Comparison of ENCODE assay signal across 15 cellular contexts in genomic region chr13:48184260-48184659, GRCh38. TPM values are rescaled to one million over a fixed set of nuclear protein-coding genes. Genes with fewer than 3 reads are reported as not detected.
DNase-seq lines count a peak whose midpoint lies in the region; ATAC-seq and TF ChIP-seq lines count a peak whose summit lies in the region.
"Had no signal": no experiment of that assay in that cellular context is flagged by ENCODE, and none has a peak within 500 bp of the region (broad histone marks: within the 10 kb centered on the region; RNA-seq: fewer than 3 reads in every experiment).

No MANE protein-coding gene starts in this region.

- in situ Hi-C loops in GM13976 (cut with MboI; ENCODE audit: low sequenced_read_pairs, unreplicated experiment) = no loop called here

- intact Hi-C loops in activated B cell treated with CpG ODN at 0.5 μM for 24 hours (cut with micrococcal nuclease) = loop anchor here (1.0 to 2.0 kb wide), 3 partner anchors 10 to 57 kb away; partner anchors contain the start of gene ITM2B

- peaks cover 66% of the 10 kb centered on the region for H3K4me1 Mint-ChIP-seq in activated B cell treated with CpG ODN at 0.5 μM for 24 hours

- POLR2A ChIA-PET in activated B cell treated with CpG ODN at 0.5 μM for 24 hours (lab: Charles Lee) = interaction anchor here (1.0 to 2.2 kb wide), 3 partner anchors 10 to 51 kb away, joined by 3 to 8 read pairs (median 8); partner anchors contain the start of gene ITM2B

- CTCF ChIA-PET in activated B cell treated with CpG ODN at 0.5 μM for 24 hours (lab: Charles Lee) = interaction anchor here (0.7 to 1.0 kb wide), 4 partner anchors 10 to 150 kb away, joined by 3 read pairs; no protein-coding TSS in a partner anchor

- no peaks in the 10 kb centered on the region for H3K9me3 Mint-ChIP-seq in activated B cell treated with CpG ODN at 0.5 μM for 24 hours
- H3K9me3 Mint-ChIP-seq: T-helper 2 cell treated with Interferon-gamma antibody and Interleukin-4, amounts not matched to agents 5 μg/mL and 100 μg/mL, for 36 hours had no signal

- peak overlapping the region; percentile 21 for H3K4me3 Mint-ChIP-seq in activated B cell treated with CpG ODN at 0.5 μM for 24 hours
- H3K4me3 Mint-ChIP-seq: T-helper 2 cell treated with Interferon-gamma antibody and Interleukin-4, amounts not matched to agents 5 μg/mL and 100 μg/mL, for 36 hours had no signal

- TF ChIP-seq CTCF in GM13976 (IDR thresholded peaks at IDR 0.05; ENCODE audit: borderline replicate concordance, control extremely low read depth, extremely low read depth, insufficient read depth, missing control alignments) (no peak), activated B cell treated with CpG ODN at 0.5 μM for 24 hours (IDR thresholded peaks at IDR 0.05) (no peak)

- DNase-seq in GM13976 (ENCODE audit: low spot score) (peak; percentile 16), activated B cell treated with CpG ODN at 0.5 μM for 24 hours (no peak), pons (ENCODE audit: low spot score) (peak; percentile 37)
- DNase-seq: activated CD4-positive, alpha-beta T cell treated with anti-CD3 and anti-CD28 coated beads, Interleukin-2, amount 50 U/mL, for 4 hours; COR-L47; IMR-90; mammary epithelial cell; NCI-H1105 treated with DMSO at 0.1 percent for 48 hours had no signal

- H3K27me3 Mint-ChIP-seq in activated B cell treated with CpG ODN at 0.5 μM for 24 hours = no peaks in the 10 kb centered on the region

- peak overlapping the region; percentile 61 for H3K27ac Mint-ChIP-seq in activated B cell treated with CpG ODN at 0.5 μM for 24 hours
- H3K27ac Mint-ChIP-seq: T-helper 2 cell treated with Interferon-gamma antibody and Interleukin-4, amounts not matched to agents 5 μg/mL and 100 μg/mL, for 36 hours had no signal

- no peaks in the 10 kb centered on the region for H3K36me3 Mint-ChIP-seq in activated B cell treated with CpG ODN at 0.5 μM for 24 hours (ENCODE audit: low read depth)

- ATAC-seq in GM19463 (IDR thresholded peaks at IDR 0.05; ENCODE audit: unreplicated experiment) (peak; percentile 53), activated B cell treated with CpG ODN at 0.5 μM for 24 hours (ENCODE audit: low read depth) (no peak), HG02938 (IDR thresholded peaks at IDR 0.05; ENCODE audit: unreplicated experiment) (no peak), SK-N-SH treated with all-trans-retinoic acid at 6 μM for 48 hours (no peak), HG03135 (IDR thresholded peaks at IDR 0.05; ENCODE audit: unreplicated experiment) (no peak), HG03521 (IDR thresholded peaks at IDR 0.05; ENCODE audit: unreplicated experiment) (no peak)
- ATAC-seq: HCT116 had no signal

TF ChIP-seq in SK-N-SH treated with all-trans-retinoic acid at 6 μM for 48 hours, 23 proteins besides CTCF, POLR2A, EP300 and RAD21:
- no peak for TF ChIP-seq SNAI2 (CRISPR knock-in tag; IDR thresholded peaks at IDR 0.05)
- no peak for TF ChIP-seq ESRRG (CRISPR knock-in tag; IDR thresholded peaks at IDR 0.05)
- TF ChIP-seq ARNTL (CRISPR knock-in tag; IDR thresholded peaks at IDR 0.05; ENCODE audit: borderline replicate concordance, low read depth) = no peak
- TF ChIP-seq TOX (CRISPR knock-in tag; IDR thresholded peaks at IDR 0.05; ENCODE audit: borderline replicate concordance) = no peak
- TF ChIP-seq CREB5 (CRISPR knock-in tag; IDR thresholded peaks at IDR 0.05; ENCODE audit: low read depth) = no peak
- no peak for TF ChIP-seq ZNF70 (CRISPR knock-in tag; IDR thresholded peaks at IDR 0.05)
- TF ChIP-seq GLIS3 (CRISPR knock-in tag; IDR thresholded peaks at IDR 0.05) = no peak
- TF ChIP-seq ZFP3 (CRISPR knock-in tag; IDR thresholded peaks at IDR 0.05) = no peak
- no peak for TF ChIP-seq PPARA (CRISPR knock-in tag; IDR thresholded peaks at IDR 0.05; ENCODE audit: borderline replicate concordance)
- TF ChIP-seq OSR1 (CRISPR knock-in tag; IDR thresholded peaks at IDR 0.05) = no peak
- TF ChIP-seq ZFP30 (CRISPR knock-in tag; IDR thresholded peaks at IDR 0.05) = no peak
- no peak for TF ChIP-seq POU6F1 (CRISPR knock-in tag; IDR thresholded peaks at IDR 0.05; ENCODE audit: borderline replicate concordance, low read depth)
- TF ChIP-seq PATZ1 (CRISPR knock-in tag; IDR thresholded peaks at IDR 0.05; ENCODE audit: borderline replicate concordance) = no peak

RNA-seq across cellular contexts. Expression of gene ITM2B, which starts 48.7 kb away (rescaled TPM):
- 102 and 114 TPM in 2 replicates for total RNA-seq in activated B cell treated with CpG ODN at 0.5 μM for 24 hours
